1 cellular context compared by ENCODE assay signal in genomic region chr12:18146375-18146774, GRCh38.
TF ChIP-seq lines count a peak whose summit lies in the region.

No MANE protein-coding gene starts in this region.

TF ChIP-seq in HepG2, 621 proteins besides CTCF, POLR2A, EP300 and RAD21:
- TF ChIP-seq CEBPB (IDR thresholded peaks at IDR 0.05; ENCODE audit: borderline replicate concordance, low read depth, low read length) = peak; percentile 70
- no peak for TF ChIP-seq SP1 (IDR thresholded peaks at IDR 0.05)
- no peak for TF ChIP-seq SP1 (CRISPR knock-in tag; IDR thresholded peaks at IDR 0.05)
- no peak for TF ChIP-seq MATR3 (CRISPR knock-in tag; IDR thresholded peaks at IDR 0.05)
